ENCODE assay signal across 25 cellular contexts in genomic region chr6:36862164-36862847, GRCh38. TPM values are rescaled to one million over a fixed set of nuclear protein-coding genes. Genes with fewer than 3 reads are reported as not detected.
DNase-seq lines count a peak whose midpoint lies in the region; ATAC-seq and TF ChIP-seq lines count a peak whose summit lies in the region.
"Had no signal": no experiment of that assay in that cellular context is flagged by ENCODE, and none has a peak within 500 bp of the region (broad histone marks: within the 10 kb centered on the region; RNA-seq: fewer than 3 reads in every experiment).

No MANE protein-coding gene starts in this region.

- H3K4me3 ChIP-seq in CD8-positive, alpha-beta memory T cell (ENCODE audit: low read length): no peak overlapping the region
- H3K4me3 ChIP-seq in tibial artery (no peak overlapping the region), trophoblast cell (ENCODE audit: low read depth, low read length) (no peak overlapping the region), colonic mucosa (no peak overlapping the region)
- H3K4me3 ChIP-seq: pancreas, SJSA1, thoracic aorta had no signal

- H3K79me2 ChIP-seq in trophoblast cell (ENCODE audit: control insufficient read depth, insufficient read depth, low read length, poor library complexity): no peaks in the 10 kb centered on the region

- no peak overlapping the region for H2BK120ac ChIP-seq in trophoblast cell (ENCODE audit: insufficient read depth, low read length, poor library complexity)

- no peaks in the 10 kb centered on the region for H3K79me1 ChIP-seq in trophoblast cell (ENCODE audit: low read length)

- H2AFZ ChIP-seq in trophoblast cell (ENCODE audit: insufficient read depth, low read length, poor library complexity): no peak overlapping the region

- no peak overlapping the region for H3K18ac ChIP-seq in trophoblast cell (ENCODE audit: low read length)

- H3K36me3 ChIP-seq in CD8-positive, alpha-beta memory T cell (ENCODE audit: insufficient read depth, low read length): no peaks in the 10 kb centered on the region
- H3K36me3 ChIP-seq in tibial artery: peaks cover 0 to 8% (median 6%) of the 10 kb centered on the region in 3 donors
- peaks cover 4 to 8% of the 10 kb centered on the region in 2 experiments for H3K36me3 ChIP-seq in trophoblast cell (ENCODE audit: control insufficient read depth in 1 of 2, insufficient read depth in 2 of 2, low read length in 2 of 2)
- peaks cover 7% of the 10 kb centered on the region for H3K36me3 ChIP-seq in colonic mucosa
- H3K36me3 ChIP-seq: pancreas, thoracic aorta had no signal

- H3K27me3 ChIP-seq in CD8-positive, alpha-beta memory T cell (ENCODE audit: insufficient read depth, low read length, poor library complexity, severe bottlenecking): no peaks in the 10 kb centered on the region
- H3K27me3 ChIP-seq in foreskin keratinocyte (no peaks in the 10 kb centered on the region), tibial artery (no peaks in the 10 kb centered on the region), trophoblast cell (ENCODE audit: insufficient read depth, low read length) (no peaks in the 10 kb centered on the region), colonic mucosa (no peaks in the 10 kb centered on the region)
- H3K27me3 ChIP-seq: pancreas, SJSA1 had no signal

- peak overlapping the region in 2 of 8 donors; percentile 23 to 55 for H3K27ac Mint-ChIP-seq in CD8-positive, alpha-beta memory T cell
- H3K27ac Mint-ChIP-seq in HFFc6: peak overlapping the region; percentile 14; the same call in 1 of the 2 replicates
- peak overlapping the region; percentile 75 for H3K27ac Mint-ChIP-seq in activated CD4-positive, alpha-beta memory T cell treated with anti-CD3 and anti-CD28 coated beads for 36 hours
- H3K27ac Mint-ChIP-seq: activated CD8-positive, alpha-beta memory T cell treated with anti-CD3 and anti-CD28 coated beads, Interleukin-2, amount 10 ng/mL, durations not matched to agents 7 days and 5 days; CD8-positive, alpha-beta T cell; mesothelial cell of epicardium; stimulated activated naive B cell treated with anti-CD40 and anti-IgM and Interleukin-4, amounts not matched to agents 10 μg/mL and 1 μg/mL and 100 μg/mL, for 72 hours; T-helper 1 cell treated with Interleukin-12 subunit alpha and Interleukin-12 subunit beta and Interleukin-4 antibody, amounts not matched to agents 30 μg/mL and 1 μg/mL, for 36 hours had no signal

- H3K9ac ChIP-seq in trophoblast cell (ENCODE audit: low read length): no peak overlapping the region
- H3K9ac ChIP-seq in colonic mucosa (ENCODE audit: low read depth in 2 of 2, low read length in 2 of 2): no peak overlapping the region

- POLR2A ChIA-PET in CD8-positive, alpha-beta memory T cell (lab: Charles Lee): no interaction called here
- POLR2A ChIA-PET in activated CD4-positive, alpha-beta memory T cell treated with anti-CD3 and anti-CD28 coated beads for 36 hours (lab: Charles Lee): no interaction called here

- CTCF ChIA-PET in CD8-positive, alpha-beta memory T cell (lab: Charles Lee): no interaction called here
- CTCF ChIA-PET in activated CD4-positive, alpha-beta memory T cell treated with anti-CD3 and anti-CD28 coated beads for 36 hours (lab: Charles Lee): interaction anchor here (5.1 kb wide), 1 partner anchor 11 kb away, joined by 41 read pairs; no protein-coding TSS in a partner anchor

- intact Hi-C loops in activated CD4-positive, alpha-beta memory T cell treated with anti-CD3 and anti-CD28 coated beads for 36 hours (cut with micrococcal nuclease): no loop called here
- intact Hi-C loops in tibial artery (cut with DNase I; ENCODE audit: low total_unique reads): no loop called here
- intact Hi-C loops in colonic mucosa (cut with DNase I): no loop called here

- no peak overlapping the region for H3K4me3 Mint-ChIP-seq in CD8-positive, alpha-beta memory T cell
- H3K4me3 Mint-ChIP-seq in HFFc6: no peak overlapping the region
- no peak overlapping the region for H3K4me3 Mint-ChIP-seq in activated CD4-positive, alpha-beta memory T cell treated with anti-CD3 and anti-CD28 coated beads for 36 hours
- H3K4me3 Mint-ChIP-seq: activated CD8-positive, alpha-beta memory T cell treated with anti-CD3 and anti-CD28 coated beads, Interleukin-2, amount 10 ng/mL, durations not matched to agents 7 days and 5 days; CD8-positive, alpha-beta T cell; mesothelial cell of epicardium; natural killer cell treated with Interleukin-12 subunit alpha and Interleukin-12 subunit beta and Interleukin-15 and Interleukin-18, amount 100 ng/mL, for 72 hours; stimulated activated naive B cell treated with anti-CD40 and anti-IgM and Interleukin-4, amounts not matched to agents 10 μg/mL and 1 μg/mL and 100 μg/mL, for 72 hours; T-helper 1 cell treated with Interleukin-12 subunit alpha and Interleukin-12 subunit beta and Interleukin-4 antibody, amounts not matched to agents 30 μg/mL and 1 μg/mL, for 36 hours had no signal

- ATAC-seq in foreskin keratinocyte: peak; percentile 93
- ATAC-seq: activated CD8-positive, alpha-beta memory T cell treated with anti-CD3 and anti-CD28 coated beads, Interleukin-2, amount 10 ng/mL, durations not matched to agents 7 days and 5 days; CD8-positive, alpha-beta T cell; left colon; natural killer cell treated with Interleukin-12 subunit alpha and Interleukin-12 subunit beta and Interleukin-15 and Interleukin-18, amount 100 ng/mL, for 72 hours; pancreas; PC-3; stimulated activated naive B cell treated with anti-CD40 and anti-IgM and Interleukin-4, amounts not matched to agents 10 μg/mL and 1 μg/mL and 100 μg/mL, for 72 hours had no signal

- peak overlapping the region; percentile 73 for H3K27ac ChIP-seq in CD8-positive, alpha-beta memory T cell (ENCODE audit: low read depth, low read length)
- H3K27ac ChIP-seq in foreskin keratinocyte: peak overlapping the region; percentile 64
- H3K27ac ChIP-seq in tibial artery: no peak overlapping the region
- no peak overlapping the region for H3K27ac ChIP-seq in trophoblast cell (ENCODE audit: low read depth, low read length)
- no peak overlapping the region for H3K27ac ChIP-seq in colonic mucosa
- H3K27ac ChIP-seq: pancreas, SJSA1, thoracic aorta had no signal

- no peak overlapping the region for H4K91ac ChIP-seq in trophoblast cell (ENCODE audit: low read depth, low read length)

- no CpG with 5 or more reads among the region's 8 CpGs for WGBS in trophoblast cell (ENCODE audit: extremely low coverage, insufficient coverage, insufficient read length)

- H3K9me3 Mint-ChIP-seq in CD8-positive, alpha-beta memory T cell: no peaks in the 10 kb centered on the region
- H3K9me3 Mint-ChIP-seq in HFFc6: no peaks in the 10 kb centered on the region
- H3K9me3 Mint-ChIP-seq in activated CD4-positive, alpha-beta memory T cell treated with anti-CD3 and anti-CD28 coated beads for 36 hours: no peaks in the 10 kb centered on the region
- H3K9me3 Mint-ChIP-seq: CD8-positive, alpha-beta T cell; mesothelial cell of epicardium; natural killer cell treated with Interleukin-12 subunit alpha and Interleukin-12 subunit beta and Interleukin-15 and Interleukin-18, amount 100 ng/mL, for 72 hours; stimulated activated naive B cell treated with anti-CD40 and anti-IgM and Interleukin-4, amounts not matched to agents 10 μg/mL and 1 μg/mL and 100 μg/mL, for 72 hours; T-helper 1 cell treated with Interleukin-12 subunit alpha and Interleukin-12 subunit beta and Interleukin-4 antibody, amounts not matched to agents 30 μg/mL and 1 μg/mL, for 36 hours had no signal

- no peak for DNase-seq in CD8-positive, alpha-beta memory T cell
- DNase-seq in HFFc6 (no peak), foreskin keratinocyte (peak; percentile 86 to 90), tibial artery (no peak), trophoblast cell (no peak), colonic mucosa (no peak)
- peak; percentile 27 for DNase-seq in activated CD4-positive, alpha-beta memory T cell treated with anti-CD3 and anti-CD28 coated beads for 36 hours
- DNase-seq: activated CD4-positive, CD25-positive, alpha-beta regulatory T cell treated with anti-CD3 and anti-CD28 coated beads, Interleukin-2, amount 50 U/mL, for 72 hours; activated CD8-positive, alpha-beta memory T cell treated with anti-CD3 and anti-CD28 coated beads, Interleukin-2, amount 10 ng/mL, durations not matched to agents 7 days and 5 days; amniotic stem cell; caudate nucleus; CD8-positive, alpha-beta T cell; DMS79 treated with DMSO at 0.1 percent for 48 hours; left colon; NCI-H1092; NCI-H2081; pancreas; PC-3; stimulated activated naive B cell treated with anti-CD40 and anti-IgM and Interleukin-4, amounts not matched to agents 10 μg/mL and 1 μg/mL and 100 μg/mL, for 72 hours had no signal

- H3K9me3 ChIP-seq in CD8-positive, alpha-beta memory T cell (ENCODE audit: low read length): no peaks in the 10 kb centered on the region
- H3K9me3 ChIP-seq in tibial artery (no peaks in the 10 kb centered on the region), trophoblast cell (ENCODE audit: insufficient read depth, low read depth, low read length) (peaks cover 3% of the 10 kb centered on the region), colonic mucosa (no peaks in the 10 kb centered on the region)
- H3K9me3 ChIP-seq: pancreas, SJSA1, thoracic aorta had no signal

- H3K4me1 ChIP-seq in CD8-positive, alpha-beta memory T cell (ENCODE audit: insufficient read depth, low read length): no peaks in the 10 kb centered on the region
- H3K4me1 ChIP-seq in foreskin keratinocyte (peaks cover 11% of the 10 kb centered on the region), tibial artery (peaks cover 0 to 10% (median 4%) of the 10 kb centered on the region in 4 donors), trophoblast cell (ENCODE audit: control insufficient read depth in 1 of 2, insufficient read depth in 2 of 2, low read length in 2 of 2) (peaks cover 6 to 11% of the 10 kb centered on the region in 2 experiments), colonic mucosa (no peaks in the 10 kb centered on the region)
- H3K4me1 ChIP-seq: pancreas, SJSA1 had no signal

- H2AK5ac ChIP-seq in trophoblast cell (ENCODE audit: low read length): no peak overlapping the region

- peaks cover 0 to 78% (median 24%) of the 10 kb centered on the region in 3 donors for H3K36me3 Mint-ChIP-seq in CD8-positive, alpha-beta memory T cell
- peaks cover 22% of the 10 kb centered on the region for H3K36me3 Mint-ChIP-seq in HFFc6 (ENCODE audit: low read depth)
- peaks cover 43% of the 10 kb centered on the region for H3K36me3 Mint-ChIP-seq in activated CD4-positive, alpha-beta memory T cell treated with anti-CD3 and anti-CD28 coated beads for 36 hours

- H3K23ac ChIP-seq in trophoblast cell (ENCODE audit: low read length): no peak overlapping the region

- no peak overlapping the region for H4K12ac ChIP-seq in trophoblast cell (ENCODE audit: low read depth, low read length)

- H2BK5ac ChIP-seq in trophoblast cell (ENCODE audit: low read depth, low read length, poor library complexity): no peak overlapping the region

- H3K4ac ChIP-seq in trophoblast cell (ENCODE audit: low read depth, low read length): no peak overlapping the region

- H3K4me2 ChIP-seq in trophoblast cell (ENCODE audit: low read length): no peak overlapping the region

- H2BK12ac ChIP-seq in trophoblast cell (ENCODE audit: low read length): no peak overlapping the region

- peaks cover 34 to 39% (median 38%) of the 10 kb centered on the region in 3 donors for H3K4me1 Mint-ChIP-seq in CD8-positive, alpha-beta memory T cell
- H3K4me1 Mint-ChIP-seq in HFFc6 (ENCODE audit: low read depth): peaks cover 60% of the 10 kb centered on the region
- H3K4me1 Mint-ChIP-seq in activated CD4-positive, alpha-beta memory T cell treated with anti-CD3 and anti-CD28 coated beads for 36 hours (ENCODE audit: low read depth): peaks cover 44% of the 10 kb centered on the region

- no peak overlapping the region for H3K14ac ChIP-seq in trophoblast cell (ENCODE audit: low read length)

- no peaks in the 10 kb centered on the region for H3K27me3 Mint-ChIP-seq in CD8-positive, alpha-beta memory T cell
- peaks cover 2% of the 10 kb centered on the region; the same call in 1 of the 2 replicates for H3K27me3 Mint-ChIP-seq in HFFc6 (ENCODE audit: insufficient read depth)
- H3K27me3 Mint-ChIP-seq in activated CD4-positive, alpha-beta memory T cell treated with anti-CD3 and anti-CD28 coated beads for 36 hours: no peaks in the 10 kb centered on the region
- H3K27me3 Mint-ChIP-seq: activated CD8-positive, alpha-beta memory T cell treated with anti-CD3 and anti-CD28 coated beads, Interleukin-2, amount 10 ng/mL, durations not matched to agents 7 days and 5 days; natural killer cell treated with Interleukin-12 subunit alpha and Interleukin-12 subunit beta and Interleukin-15 and Interleukin-18, amount 100 ng/mL, for 72 hours; stimulated activated naive B cell treated with anti-CD40 and anti-IgM and Interleukin-4, amounts not matched to agents 10 μg/mL and 1 μg/mL and 100 μg/mL, for 72 hours had no signal

- TF ChIP-seq CTCF in HFFc6 (IDR thresholded peaks at IDR 0.05) (no peak), foreskin keratinocyte (conservative IDR thresholded peaks at IDR 0.05) (no peak), tibial artery (IDR thresholded peaks at IDR 0.05) (no peak), colonic mucosa (IDR thresholded peaks at IDR 0.05) (no peak)

- H4K8ac ChIP-seq in trophoblast cell (ENCODE audit: low read depth, low read length): no peak overlapping the region

RNA-seq across cellular contexts. Expression of gene PPIL1, which starts 12.3 kb away (rescaled TPM):
- total RNA-seq in CD8-positive, alpha-beta memory T cell: 10 to 100 TPM; 66.6 to 68.8 TPM
- 23.3 TPM for polyA plus RNA-seq in CD8-positive, alpha-beta memory T cell
- 10 to 100 TPM; 36.1 to 46.8 (median 39.6) TPM for total RNA-seq in HFFc6 (2021; fragmentation: NEBNext Ultra II Directional; extraction: Animal tissue kit (Norgen Biotek cat#: 25700))
- total RNA-seq in activated CD4-positive, alpha-beta memory T cell treated with anti-CD3 and anti-CD28 coated beads for 36 hours: 10 to 100 TPM; 38.5 to 40.6 TPM
- total RNA-seq in foreskin keratinocyte: 61.6 and 65.7 TPM in 2 replicates
- polyA plus RNA-seq in foreskin keratinocyte: 53.3 and 54.0 TPM in 2 replicates
- polyA plus RNA-seq in trophoblast cell (2013): 32.6 and 33.1 TPM in 2 replicates
- total RNA-seq in colonic mucosa: 10 to 100 TPM in 1 of 2 donors, 1 to 10 TPM in 1; 9.9 to 23.6 TPM

RNA-seq across cellular contexts. Expression of gene CPNE5, which starts 23.1 kb away (rescaled TPM):
- under 1 TPM; 0.29 to 0.59 TPM for total RNA-seq in CD8-positive, alpha-beta memory T cell
- 0.44 TPM for polyA plus RNA-seq in CD8-positive, alpha-beta memory T cell
- under 1 TPM in 4 of 6 experiments, not detected in 2; 0.12 to 0.37 (median 0.26) TPM for total RNA-seq in HFFc6 (2021; fragmentation: NEBNext Ultra II Directional; extraction: Animal tissue kit (Norgen Biotek cat#: 25700))
- 1 to 10 TPM; 1.5 to 1.8 TPM for total RNA-seq in activated CD4-positive, alpha-beta memory T cell treated with anti-CD3 and anti-CD28 coated beads for 36 hours
- total RNA-seq in foreskin keratinocyte (0.07 TPM in 1 of 2 replicates, not detected in the other), colonic mucosa (1 to 10 TPM; 4.6 to 8.0 TPM)
- 0.08 TPM in 1 of 2 replicates, not detected in the other for polyA plus RNA-seq in foreskin keratinocyte
- 1.1 and 1.2 TPM in 2 replicates for polyA plus RNA-seq in trophoblast cell (2013)
- total RNA-seq: LHCN-M2, PC-3 had no signal

RNA-seq across cellular contexts. Expression of gene C6orf89, which starts 23.4 kb away (rescaled TPM):
- 10 to 100 TPM; 37.4 to 40.0 TPM for total RNA-seq in CD8-positive, alpha-beta memory T cell
- polyA plus RNA-seq in CD8-positive, alpha-beta memory T cell: 51.6 TPM
- 10 to 100 TPM; 71.3 to 89.2 (median 80.8) TPM for total RNA-seq in HFFc6 (2021; fragmentation: NEBNext Ultra II Directional; extraction: Animal tissue kit (Norgen Biotek cat#: 25700))
- 10 to 100 TPM; 29.2 to 29.8 TPM for total RNA-seq in activated CD4-positive, alpha-beta memory T cell treated with anti-CD3 and anti-CD28 coated beads for 36 hours
- total RNA-seq in foreskin keratinocyte: 31.8 and 32.7 TPM in 2 replicates
- 15.7 and 16.9 TPM in 2 replicates for polyA plus RNA-seq in foreskin keratinocyte
- polyA plus RNA-seq in trophoblast cell (2013): 17.7 and 18.1 TPM in 2 replicates
- 10 to 100 TPM; 46.3 to 49.5 TPM for total RNA-seq in colonic mucosa

Comparison
In these comparisons a context has a peak if more than half of its experiments do, and no peak if none do; other contexts are left out.
1. DNase-seq: peak in activated CD4-positive, alpha-beta memory T cell treated with anti-CD3 and anti-CD28 coated beads for 36 hours (single experiment) and foreskin keratinocyte (2 of 2); none in CD8-positive, alpha-beta memory T cell (0 of 5), HFFc6 (single experiment), tibial artery (0 of 2), trophoblast cell (0 of 2) and colonic mucosa (single experiment).
2. H3K27ac ChIP-seq: peak in CD8-positive, alpha-beta memory T cell (single experiment) and foreskin keratinocyte (single experiment); none in tibial artery (0 of 2), trophoblast cell (single experiment) and colonic mucosa (single experiment).